Comparison of ENCODE assay signal across 7 cellular contexts in genomic region chr16:88771781-88772180, GRCh38. TPM values are rescaled to one million over a fixed set of nuclear protein-coding genes. Genes with fewer than 3 reads are reported as not detected.
DNase-seq lines count a peak whose midpoint lies in the region; ATAC-seq, FAIRE-seq and TF ChIP-seq lines count a peak whose summit lies in the region.
"Not testable (repeated sequence)": the region's sequence is repeated elsewhere in the genome, so short reads cannot be mapped to it uniquely, and the experiment has no call there.

No MANE protein-coding gene starts in this region.

- peak overlapping the region; percentile 78 to 99 for H3K18ac ChIP-seq in mesenchymal stem cell (ENCODE audit: low read depth in 1 of 2, low read length in 2 of 2)

- H2BK15ac ChIP-seq in mesenchymal stem cell (ENCODE audit: low read depth, poor library complexity, severe bottlenecking): peak overlapping the region; percentile 7

- H3K9me3 ChIP-seq in PC-9 (ENCODE audit: insufficient read depth, low read depth); GM12878 (replicated peaks; ENCODE audit: control insufficient read depth, insufficient read depth, low read length); esophagus muscularis mucosa; mesenchymal stem cell (ENCODE audit: control insufficient read depth, low read length); pancreas: not testable (repeated sequence)

- peak overlapping the region; percentile 16 to 88 for H3K4ac ChIP-seq in mesenchymal stem cell (ENCODE audit: low read depth in 1 of 2, low read length in 2 of 2)

- not testable (repeated sequence) for H2BK5ac ChIP-seq in mesenchymal stem cell (ENCODE audit: low read depth, low read length, poor library complexity, severe bottlenecking)

- CTCF ChIA-PET in PC-9 (lab: Charles Lee): interaction anchor here (1.1 kb wide), 1 partner anchor 16 kb away, joined by 5 read pairs; no protein-coding TSS in a partner anchor
- CTCF ChIA-PET in GM12878 (lab: Yijun Ruan, JAX): not testable (repeated sequence)

- H3K4me3 Mint-ChIP-seq in stimulated activated naive B cell treated with anti-CD40 and anti-IgM and Interleukin-4, amounts not matched to agents 10 μg/mL and 1 μg/mL and 100 μg/mL, for 72 hours: not testable (repeated sequence)

- H2BK12ac ChIP-seq in mesenchymal stem cell (ENCODE audit: low read length in 2 of 2): peak overlapping the region; percentile 95 to 96

- peaks cover 19% of the 10 kb centered on the region for H3K79me1 ChIP-seq in mesenchymal stem cell (replicated peaks; ENCODE audit: low read length, poor library complexity, severe bottlenecking)

- not testable (repeated sequence) for TF ChIP-seq CTCF in C4-2B (conservative IDR thresholded peaks at IDR 0.05); PC-9 (conservative IDR thresholded peaks at IDR 0.05); GM12878 (IDR thresholded peaks at IDR 0.05 in 2 of 3, conservative IDR thresholded peaks at IDR 0.05 in 1 of 3; ENCODE audit: control insufficient read depth in 2 of 3, extremely low read depth in 1 of 3, insufficient read depth in 1 of 3, low read depth in 3 of 3, low read length in 3 of 3); esophagus muscularis mucosa (IDR thresholded peaks at IDR 0.05); pancreas (IDR thresholded peaks at IDR 0.05)

- peak overlapping the region; percentile 10 for H4K91ac ChIP-seq in mesenchymal stem cell (ENCODE audit: low read length)

- not testable (repeated sequence) for H2AFZ ChIP-seq in PC-9; GM12878 (ENCODE audit: control insufficient read depth, low read depth, low read length); mesenchymal stem cell (ENCODE audit: low read depth, low read length)

- TF ChIP-seq RAD21 in GM12878 (IDR thresholded peaks at IDR 0.05; ENCODE audit: insufficient read depth, low read depth, low read length): not testable (repeated sequence)

- not testable (repeated sequence) for TF ChIP-seq EP300 in GM12878 (IDR thresholded peaks at IDR 0.05; ENCODE audit: borderline replicate concordance in 1 of 2, control insufficient read depth in 1 of 2, low read depth in 2 of 2, low read length in 2 of 2); esophagus muscularis mucosa (IDR thresholded peaks at IDR 0.05)

- DNase-seq in PC-9; GM12878 (ENCODE audit: low read depth, low spot score); esophagus muscularis mucosa (ENCODE audit: extremely low spot score); mesenchymal stem cell; pancreas; stimulated activated naive B cell treated with anti-CD40 and anti-IgM and Interleukin-4, amounts not matched to agents 10 μg/mL and 1 μg/mL and 100 μg/mL, for 72 hours: not testable (repeated sequence)

- H3K27me3 Mint-ChIP-seq in stimulated activated naive B cell treated with anti-CD40 and anti-IgM and Interleukin-4, amounts not matched to agents 10 μg/mL and 1 μg/mL and 100 μg/mL, for 72 hours: not testable (repeated sequence)

- H3K9ac ChIP-seq in GM12878 (ENCODE audit: control insufficient read depth, insufficient read depth, low read length): not testable (repeated sequence)
- H3K9ac ChIP-seq in mesenchymal stem cell (ENCODE audit: low read length): peak overlapping the region; percentile 60

- H3K27me3 ChIP-seq in PC-9 (ENCODE audit: insufficient read depth, low read depth); GM12878 (replicated peaks in 1 of 2; ENCODE audit: control insufficient read depth in 2 of 2, insufficient read depth in 2 of 2, low read length in 1 of 2); esophagus muscularis mucosa; mesenchymal stem cell (ENCODE audit: control insufficient read depth in 1 of 2, insufficient read depth in 1 of 2, low read length in 2 of 2); pancreas: not testable (repeated sequence)

- H4K8ac ChIP-seq in mesenchymal stem cell (ENCODE audit: low read length): not testable (repeated sequence)

- H2AK5ac ChIP-seq in mesenchymal stem cell (ENCODE audit: low read length, severe bottlenecking): peak overlapping the region; percentile 19

- peak; percentile 2; the same call in 1 of the 2 replicates for TF ChIP-seq POLR2A in GM12878 (IDR thresholded peaks at IDR 0.05; ENCODE audit: low read depth, low read length)
- TF ChIP-seq POLR2A in esophagus muscularis mucosa (IDR thresholded peaks at IDR 0.05; ENCODE audit: low read depth): not testable (repeated sequence)

- peak overlapping the region; percentile 25 for H3K27ac Mint-ChIP-seq in stimulated activated naive B cell treated with anti-CD40 and anti-IgM and Interleukin-4, amounts not matched to agents 10 μg/mL and 1 μg/mL and 100 μg/mL, for 72 hours

- BruUV-seq in PC-9 (replicated peaks; lab: Mats Ljungman, UMichigan); GM12878 (replicated peaks; lab: Mats Ljungman, UMichigan): not testable (repeated sequence)

- H2BK120ac ChIP-seq in mesenchymal stem cell (ENCODE audit: low read depth, low read length): peak overlapping the region; percentile 12

- H3K36me3 Mint-ChIP-seq in stimulated activated naive B cell treated with anti-CD40 and anti-IgM and Interleukin-4, amounts not matched to agents 10 μg/mL and 1 μg/mL and 100 μg/mL, for 72 hours: peaks cover 7 to 20% of the 10 kb centered on the region in 2 donors

- H3K79me2 ChIP-seq in PC-9 (ENCODE audit: low read depth): peaks cover 87% of the 10 kb centered on the region
- peaks cover 62% of the 10 kb centered on the region for H3K79me2 ChIP-seq in GM12878 (ENCODE audit: control insufficient read depth, insufficient read depth, low read length)

- H3F3A ChIP-seq in PC-9 (ENCODE audit: insufficient read depth, low read depth): peaks cover 50% of the 10 kb centered on the region

- H3K4me3 ChIP-seq in PC-9; GM12878; esophagus muscularis mucosa; mesenchymal stem cell (ENCODE audit: insufficient read depth in 1 of 2, low read depth in 1 of 2, low read length in 2 of 2); pancreas: not testable (repeated sequence)

- not testable (repeated sequence) for H3K36me3 ChIP-seq in PC-9 (ENCODE audit: low read depth); GM12878 (ENCODE audit: control insufficient read depth in 2 of 2, insufficient read depth in 2 of 2, low read length in 1 of 2); esophagus muscularis mucosa; mesenchymal stem cell (ENCODE audit: control insufficient read depth in 1 of 2, insufficient read depth in 2 of 2, low read depth in 1 of 2, low read length in 2 of 2); pancreas

- ATAC-seq in GM12878; pancreas; stimulated activated naive B cell treated with anti-CD40 and anti-IgM and Interleukin-4, amounts not matched to agents 10 μg/mL and 1 μg/mL and 100 μg/mL, for 72 hours (replicated peaks): not testable (repeated sequence)

- H3K23ac ChIP-seq in mesenchymal stem cell (ENCODE audit: low read length in 2 of 2): not testable (repeated sequence)

- in situ Hi-C loops in GM12878 (cut with MboI): not testable (repeated sequence)

- intact Hi-C loops in PC-9 (cut with micrococcal nuclease; ENCODE audit: unreplicated experiment): loop anchor here (1.0 kb wide), 1 partner anchor 10 kb away; no protein-coding TSS in a partner anchor
- intact Hi-C loops in GM12878 (cut with micrococcal nuclease; ENCODE audit: unreplicated experiment); esophagus muscularis mucosa (cut with DNase I); pancreas (cut with DNase I): not testable (repeated sequence)

- peaks cover 76% of the 10 kb centered on the region for H4K20me1 ChIP-seq in PC-9 (ENCODE audit: insufficient read depth)
- not testable (repeated sequence) for H4K20me1 ChIP-seq in GM12878 (ENCODE audit: control insufficient read depth, insufficient read depth)

- RAD21 ChIA-PET in GM12878 (lab: Charles Lee; ENCODE audit: unreplicated experiment): not testable (repeated sequence)

- not testable (repeated sequence) for H3K9me3 Mint-ChIP-seq in stimulated activated naive B cell treated with anti-CD40 and anti-IgM and Interleukin-4, amounts not matched to agents 10 μg/mL and 1 μg/mL and 100 μg/mL, for 72 hours

- POLR2A ChIA-PET in PC-9 (lab: Charles Lee; ENCODE audit: unreplicated experiment) (interaction anchor here (1.5 kb wide), 1 partner anchor 9 kb away, joined by 11 read pairs; no protein-coding TSS in a partner anchor), GM12878 (lab: Charles Lee) (interaction anchor here (0.7 to 1.1 kb wide), 2 partner anchors 23 to 70 kb away, joined by 5 to 6 read pairs; no protein-coding TSS in a partner anchor)

- H3K4me1 ChIP-seq in PC-9 (replicated peaks; ENCODE audit: insufficient read depth) (peaks cover 79% of the 10 kb centered on the region), GM12878 (ENCODE audit: control insufficient read depth, insufficient read depth, low read length) (peaks cover 28% of the 10 kb centered on the region), esophagus muscularis mucosa (peaks cover 82 to 100% (median 100%) of the 10 kb centered on the region in 4 donors), mesenchymal stem cell (ENCODE audit: control insufficient read depth, insufficient read depth, low read depth, low read length) (peaks cover 88% of the 10 kb centered on the region)
- H3K4me1 ChIP-seq in pancreas: not testable (repeated sequence)

- H3K14ac ChIP-seq in mesenchymal stem cell (ENCODE audit: low read length in 2 of 2): not testable (repeated sequence)

- not testable (repeated sequence) for H3K9me2 ChIP-seq in PC-9 (ENCODE audit: insufficient read depth)

- 55% methylated on average over 10 of the region's 23 CpGs for WGBS in GM12878 (ENCODE audit: insufficient coverage, insufficient replicate concordance, low lambda C conversion rate, missing lambda C conversion rate)
- WGBS in esophagus muscularis mucosa: no CpG with 5 or more reads among the region's 23 CpGs
- 96% methylated on average over 16 of the region's 23 CpGs for WGBS in mesenchymal stem cell
- 77 to 92% methylated on average over 13 to 17 of the region's 23 CpGs for WGBS in pancreas, 2 donors

- peak overlapping the region; percentile 8; the same call in 1 of the 2 replicates for H3K4me2 ChIP-seq in PC-9
- H3K4me2 ChIP-seq in GM12878 (ENCODE audit: control insufficient read depth, insufficient read depth); mesenchymal stem cell (ENCODE audit: low read length, poor library complexity, severe bottlenecking): not testable (repeated sequence)

- SMC1A ChIA-PET in GM12878 (lab: Charles Lee; ENCODE audit: uncharacterized antibody, unreplicated experiment): not testable (repeated sequence)

- FAIRE-seq in GM12878 (lab: Jason Lieb, UNC); pancreas (lab: Jason Lieb, UNC): not testable (repeated sequence)

- H3K4me1 Mint-ChIP-seq in stimulated activated naive B cell treated with anti-CD40 and anti-IgM and Interleukin-4, amounts not matched to agents 10 μg/mL and 1 μg/mL and 100 μg/mL, for 72 hours: peaks cover 41 to 48% of the 10 kb centered on the region in 2 donors

- H3K27ac ChIP-seq in C4-2B (peak overlapping the region; percentile 98), esophagus muscularis mucosa (replicated peaks in 1 of 4) (peak overlapping the region; percentile 88 to 92 (median 92)), pancreas (peak overlapping the region in 3 of 4 donors; percentile 65 to 71 (median 67))
- H3K27ac ChIP-seq in PC-9; GM12878 (ENCODE audit: control insufficient read depth, insufficient read depth); mesenchymal stem cell (ENCODE audit: low read length, poor library complexity, severe bottlenecking): not testable (repeated sequence)

RNA-seq across cellular contexts. Expression of gene PIEZO1, which starts 13.2 kb away (rescaled TPM):
- total RNA-seq in PC-9 (2021) (391 and 426 TPM in 2 replicates), GM12878 (2014; rRNA removed) (96.3 and 106 TPM in 2 replicates), GM12878 (2014; rRNA removed; fragmentation: Illumina TruSeq; extraction: Trizol) (21.8 and 30.6 TPM in 2 replicates), GM12878 (2021) (146 and 169 TPM in 2 replicates), esophagus muscularis mucosa (100 to 1,000 TPM; 140 to 298 (median 182) TPM), pancreas (10 to 100 TPM; 16.3 to 72.0 (median 23.9) TPM)
- total RNA-seq in GM12878 (2013; cell fraction: nucleolus; rRNA removed): 218 and 234 TPM in 2 replicates
- 55.6 TPM for polyA plus RNA-seq in GM12878 (2011; ENCODE audit: low read depth)
- polyA plus RNA-seq in GM12878 (2011; rRNA removed) (15.2 and 28.0 TPM in 2 replicates), GM12878 (2014; fragmentation: Illumina TruSeq; extraction: Trizol) (17.0 and 39.9 TPM in 2 replicates), GM12878 (2014; fragmentation: Nextera tagmentation; extraction: Ambion mirVana) (1 to 10 TPM; 1.3 to 7.2 TPM), GM12878 (2014; rRNA removed) (116 and 167 TPM in 2 replicates), GM12878 (2016; fragmentation: Nextera tagmentation; extraction: Ambion mirVana) (10 to 100 TPM; 31.1 to 35.6 TPM), pancreas (100 to 1,000 TPM; 189 to 255 TPM)
- polyA plus RNA-seq in GM12878 (2011; cell fraction: cytosol; rRNA removed): 47.6 and 77.5 TPM in 2 replicates
- 493 and 679 TPM in 2 replicates for polyA plus RNA-seq in GM12878 (2011; cell fraction: nucleus; rRNA removed)
- polyA plus RNA-seq in GM12878 (2012): 77.9 and 106 TPM in 2 replicates
- polyA minus RNA-seq in GM12878 (2011; rRNA and poly(A)+ RNA removed): 39.4 and 60.9 TPM in 2 replicates
- polyA minus RNA-seq in GM12878 (2011; cell fraction: cytosol; rRNA and poly(A)+ RNA removed): 27.0 and 30.1 TPM in 2 replicates
- 81.4 and 144 TPM in 2 replicates for polyA minus RNA-seq in GM12878 (2011; cell fraction: nucleus; rRNA and poly(A)+ RNA removed)
- polyA plus RNA-seq in mesenchymal stem cell (2013, experiment 1 of 2): 112 TPM
- polyA plus RNA-seq in mesenchymal stem cell (2013, experiment 2 of 2): 108 TPM

RNA-seq across cellular contexts. Expression of gene CDT1, which starts 31.8 kb away (rescaled TPM):
- total RNA-seq in PC-9 (2021) (73.2 and 95.4 TPM in 2 replicates), GM12878 (2014; rRNA removed) (40.4 and 59.3 TPM in 2 replicates), GM12878 (2014; rRNA removed; fragmentation: Illumina TruSeq; extraction: Trizol) (6.5 and 8.5 TPM in 2 replicates), GM12878 (2021) (87.6 and 90.0 TPM in 2 replicates), esophagus muscularis mucosa (1 to 10 TPM in 1 of 4 donors, under 1 TPM in 2, not detected in 1; 0.17 to 1.4 (median 0.34) TPM), pancreas (1 to 10 TPM in 4 of 6 donors, under 1 TPM in 2; 0.12 to 1.8 (median 1.4) TPM)
- 10.9 and 14.9 TPM in 2 replicates for total RNA-seq in GM12878 (2013; cell fraction: nucleolus; rRNA removed)
- 8.4 TPM for polyA plus RNA-seq in GM12878 (2011; ENCODE audit: low read depth)
- polyA plus RNA-seq in GM12878 (2011; rRNA removed) (3.3 and 9.0 TPM in 2 replicates), GM12878 (2014; fragmentation: Illumina TruSeq; extraction: Trizol) (1.3 and 4.3 TPM in 2 replicates), GM12878 (2014; fragmentation: Nextera tagmentation; extraction: Ambion mirVana) (1 to 10 TPM in 1 of 2 experiments, under 1 TPM in 1; 0.50 to 1.9 TPM), GM12878 (2014; rRNA removed) (37.7 and 58.6 TPM in 2 replicates), GM12878 (2016; fragmentation: Nextera tagmentation; extraction: Ambion mirVana) (10 to 100 TPM in 1 of 2 experiments, 1 to 10 TPM in 1; 5.7 to 41.3 TPM), pancreas (under 1 TPM; 0.30 to 0.35 TPM)
- 24.4 and 33.2 TPM in 2 replicates for polyA plus RNA-seq in GM12878 (2011; cell fraction: cytosol; rRNA removed)
- 26.7 and 44.2 TPM in 2 replicates for polyA plus RNA-seq in GM12878 (2011; cell fraction: nucleus; rRNA removed)
- polyA plus RNA-seq in GM12878 (2012): 39.9 and 49.2 TPM in 2 replicates
- 8.9 and 34.4 TPM in 2 replicates for polyA minus RNA-seq in GM12878 (2011; rRNA and poly(A)+ RNA removed)
- 37.6 and 54.5 TPM in 2 replicates for polyA minus RNA-seq in GM12878 (2011; cell fraction: cytosol; rRNA and poly(A)+ RNA removed)
- 8.5 and 22.1 TPM in 2 replicates for polyA minus RNA-seq in GM12878 (2011; cell fraction: nucleus; rRNA and poly(A)+ RNA removed)
- 3.1 TPM for polyA plus RNA-seq in mesenchymal stem cell (2013, experiment 1 of 2)
- 3.0 TPM for polyA plus RNA-seq in mesenchymal stem cell (2013, experiment 2 of 2)

RNA-seq across cellular contexts. Expression of gene APRT, which starts 39.9 kb away (rescaled TPM):
- total RNA-seq in PC-9 (2021): 213 and 226 TPM in 2 replicates
- 39.3 and 42.6 TPM in 2 replicates for total RNA-seq in GM12878 (2013; cell fraction: nucleolus; rRNA removed)
- 308 and 348 TPM in 2 replicates for total RNA-seq in GM12878 (2014; rRNA removed)
- 106 and 113 TPM in 2 replicates for total RNA-seq in GM12878 (2014; rRNA removed; fragmentation: Illumina TruSeq; extraction: Trizol)
- total RNA-seq in GM12878 (2021): 219 and 234 TPM in 2 replicates
- 71.1 TPM for polyA plus RNA-seq in GM12878 (2011; ENCODE audit: low read depth)
- 39.6 and 95.7 TPM in 2 replicates for polyA plus RNA-seq in GM12878 (2011; rRNA removed)
- polyA plus RNA-seq in GM12878 (2011; cell fraction: cytosol; rRNA removed): 75.8 and 141 TPM in 2 replicates
- polyA plus RNA-seq in GM12878 (2011; cell fraction: nucleus; rRNA removed): 107 and 109 TPM in 2 replicates
- 148 and 153 TPM in 2 replicates for polyA plus RNA-seq in GM12878 (2012)
- 8.6 and 46.2 TPM in 2 replicates for polyA plus RNA-seq in GM12878 (2014; fragmentation: Illumina TruSeq; extraction: Trizol)
- 100 to 1,000 TPM in 1 of 2 experiments, 10 to 100 TPM in 1; 30.6 to 100 TPM for polyA plus RNA-seq in GM12878 (2014; fragmentation: Nextera tagmentation; extraction: Ambion mirVana)
- polyA plus RNA-seq in GM12878 (2014; rRNA removed): 278 and 338 TPM in 2 replicates
- 100 to 1,000 TPM; 446 to 495 TPM for polyA plus RNA-seq in GM12878 (2016; fragmentation: Nextera tagmentation; extraction: Ambion mirVana)
- polyA minus RNA-seq in GM12878 (2011; rRNA and poly(A)+ RNA removed): 11.7 and 28.6 TPM in 2 replicates
- polyA minus RNA-seq in GM12878 (2011; cell fraction: cytosol; rRNA and poly(A)+ RNA removed): 42.0 and 50.9 TPM in 2 replicates
- polyA minus RNA-seq in GM12878 (2011; cell fraction: nucleus; rRNA and poly(A)+ RNA removed): 22.0 and 30.6 TPM in 2 replicates
- 100 to 1,000 TPM in 2 of 4 donors, 10 to 100 TPM in 2; 60.6 to 141 (median 98.6) TPM for total RNA-seq in esophagus muscularis mucosa
- polyA plus RNA-seq in mesenchymal stem cell (2013, experiment 1 of 2): 157 TPM
- 164 TPM for polyA plus RNA-seq in mesenchymal stem cell (2013, experiment 2 of 2)
- total RNA-seq in pancreas: 10 to 100 TPM; 38.8 to 85.4 (median 61.6) TPM
- 10 to 100 TPM; 82.7 to 88.2 TPM for polyA plus RNA-seq in pancreas
